Comparison of ENCODE assay signal across 13 cellular contexts in the genomic region with DNA sequence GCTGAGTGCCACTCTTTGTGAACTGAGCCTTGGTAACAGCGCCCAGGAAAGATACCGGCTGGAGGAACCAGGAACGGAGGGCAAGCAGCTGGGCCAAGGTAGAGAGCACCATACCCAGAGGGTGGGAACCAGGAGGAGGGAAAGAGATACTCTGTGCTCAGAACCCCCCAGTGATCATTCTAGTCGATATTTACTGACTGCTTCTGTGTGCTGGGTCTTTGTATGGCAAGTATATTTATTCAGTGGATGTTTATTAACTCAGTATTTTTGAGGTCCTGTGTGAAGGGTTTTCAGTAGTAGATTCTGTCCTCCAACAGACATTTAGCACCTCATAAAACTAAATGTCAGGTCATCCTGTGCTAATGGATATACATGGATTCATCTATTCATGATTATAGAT.
A peak's percentile ranks its signal among the peaks of the same experiment; 100 is the strongest.
DNase-seq lines count a peak whose midpoint lies in the region; ATAC-seq and TF ChIP-seq lines count a peak whose summit lies in the region.
"Had no signal": no experiment of that assay in that cellular context is flagged by ENCODE, and none has a peak within 500 bp of the region (broad histone marks: within the 10 kb centered on the region; RNA-seq: fewer than 3 reads in every experiment).

No MANE protein-coding gene starts in this region.

- peak; percentile 69 for ATAC-seq in left lobe of liver
- ATAC-seq in GM18517 (IDR thresholded peaks at IDR 0.05; ENCODE audit: unreplicated experiment): no peak
- ATAC-seq in GM18520 (IDR thresholded peaks at IDR 0.05; ENCODE audit: unreplicated experiment): no peak
- ATAC-seq: CD8-positive, alpha-beta T cell; HCT116 had no signal

- H4K20me1 ChIP-seq in Karpas-422 (ENCODE audit: insufficient read depth, low read depth, low read length) (no peaks in the 10 kb centered on the region), osteoblast (ENCODE audit: insufficient read depth, low read length) (no peaks in the 10 kb centered on the region)

- H3K4me1 ChIP-seq in ACC112 (ENCODE audit: control insufficient read depth, insufficient read depth, low read length, unreplicated experiment) (peaks cover 9% of the 10 kb centered on the region), Karpas-422 (ENCODE audit: low read length) (no peaks in the 10 kb centered on the region), osteoblast (ENCODE audit: insufficient read depth, low read length) (peaks cover 10% of the 10 kb centered on the region)

- H2AFZ ChIP-seq in ACC112 (ENCODE audit: low read length, unreplicated experiment) (no peak overlapping the region), Karpas-422 (ENCODE audit: low read length) (no peak overlapping the region), osteoblast (ENCODE audit: low read length) (no peak overlapping the region)
- H2AFZ ChIP-seq: GM23248 had no signal

- H3K4me3 ChIP-seq in ACC112 (ENCODE audit: low read depth, low read length): no peak overlapping the region
- no peak overlapping the region for H3K4me3 ChIP-seq in Karpas-422 (ENCODE audit: low read length)
- H3K4me3 ChIP-seq in osteoblast (ENCODE audit: insufficient read depth, low read length): no peak overlapping the region
- H3K4me3 ChIP-seq: GM23248 had no signal

- H3K27ac ChIP-seq in ACC112 (ENCODE audit: low read depth, low read length) (peak overlapping the region; percentile 60; the same call in 1 of the 2 replicates), Karpas-422 (ENCODE audit: low read length) (no peak overlapping the region), osteoblast (ENCODE audit: low read depth, low read length) (peak overlapping the region; percentile 10)
- H3K27ac ChIP-seq: GM23248 had no signal

- no peaks in the 10 kb centered on the region for H3K79me2 ChIP-seq in ACC112 (ENCODE audit: control insufficient read depth, insufficient read depth, low read length, unreplicated experiment)
- H3K79me2 ChIP-seq in Karpas-422 (ENCODE audit: low read length): no peaks in the 10 kb centered on the region
- no peaks in the 10 kb centered on the region for H3K79me2 ChIP-seq in osteoblast (ENCODE audit: insufficient read depth, low read length)

- DNase-seq in Karpas-422: peak; percentile 27
- DNase-seq in left lobe of liver (ENCODE audit: low spot score): no peak
- no peak for DNase-seq in osteoblast (ENCODE audit: insufficient read length, low spot score, missing footprints)
- no peak for DNase-seq in NCI-H2196 (lab: John Stamatoyannopoulos, UW; ENCODE audit: unreplicated experiment)
- DNase-seq in DMS79 treated with DMSO at 0.1 percent for 48 hours (lab: John Stamatoyannopoulos, UW): no peak
- DNase-seq: CD8-positive, alpha-beta T cell; COR-L47; DMS53 had no signal

- TF ChIP-seq CTCF in osteoblast (IDR thresholded peaks at IDR 0.05; ENCODE audit: extremely low read depth, low read depth, low read length): no peak

- no peaks in the 10 kb centered on the region for H3K27me3 ChIP-seq in ACC112 (ENCODE audit: insufficient read depth, low read length)
- H3K27me3 ChIP-seq in Karpas-422 (ENCODE audit: low read length): no peaks in the 10 kb centered on the region
- no peaks in the 10 kb centered on the region for H3K27me3 ChIP-seq in osteoblast (ENCODE audit: insufficient read depth, low read length)

- H3K4me2 ChIP-seq in Karpas-422 (ENCODE audit: low read depth, low read length, poor library complexity, severe bottlenecking) (no peak overlapping the region), osteoblast (ENCODE audit: insufficient read depth, low read length) (no peak overlapping the region)

- no peaks in the 10 kb centered on the region for H3K36me3 ChIP-seq in ACC112 (ENCODE audit: insufficient read depth, low read length)
- H3K36me3 ChIP-seq in Karpas-422 (ENCODE audit: insufficient read depth, low read length): no peaks in the 10 kb centered on the region
- no peaks in the 10 kb centered on the region for H3K36me3 ChIP-seq in osteoblast (ENCODE audit: insufficient read depth, low read length)

- no peak overlapping the region for H3K9ac ChIP-seq in Karpas-422 (ENCODE audit: low read length)
- H3K9ac ChIP-seq: GM23248 had no signal

- no peaks in the 10 kb centered on the region for H3K9me3 ChIP-seq in Karpas-422 (ENCODE audit: low read length)
- no peaks in the 10 kb centered on the region for H3K9me3 ChIP-seq in osteoblast (ENCODE audit: low read depth, low read length)

- no peaks in the 10 kb centered on the region for H3K9me2 ChIP-seq in Karpas-422 (replicated peaks; ENCODE audit: insufficient read depth, low read length)
